In the genomic region with DNA sequence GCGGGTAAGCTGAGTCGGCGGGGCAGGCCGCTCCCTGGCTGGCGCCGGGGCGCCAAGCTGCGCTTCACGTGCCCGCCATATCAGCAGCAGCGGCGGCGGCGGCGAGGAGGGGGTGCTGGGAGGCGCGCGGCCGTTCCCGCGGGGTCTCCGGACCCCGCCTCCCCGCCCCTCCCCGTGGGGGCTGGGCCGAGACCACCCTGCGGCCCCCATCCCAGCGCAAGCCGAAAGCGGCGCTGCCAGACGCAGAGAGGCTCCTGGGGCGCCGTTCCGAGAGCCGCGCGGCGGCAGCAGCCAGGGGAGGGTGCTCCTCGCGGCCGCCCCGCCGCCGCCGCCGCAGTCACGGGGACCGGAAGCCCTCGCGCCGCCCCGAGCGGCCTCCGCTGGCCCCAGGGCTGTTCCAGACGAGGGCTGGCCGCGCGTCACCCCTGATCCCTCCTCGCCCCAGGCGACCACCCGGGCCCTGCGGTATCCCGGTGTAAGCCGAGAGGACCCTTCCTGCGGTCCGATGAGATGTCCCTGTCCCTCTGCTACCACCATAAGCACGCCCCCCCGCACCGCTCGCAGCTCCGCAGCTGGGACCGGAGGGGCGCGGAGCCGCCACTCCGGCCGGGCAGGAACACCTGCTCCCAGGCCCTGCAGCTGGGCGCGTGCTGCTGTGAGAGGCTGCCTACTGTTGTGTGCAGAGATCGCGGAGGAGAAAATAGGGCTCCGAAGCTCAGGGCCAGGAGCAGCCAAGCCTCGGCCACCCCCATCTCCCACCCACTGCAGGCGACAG, we compare ENCODE assay signal across 7 cellular contexts. TPM values are rescaled to one million over a fixed set of nuclear protein-coding genes. Genes with fewer than 3 reads are reported as not detected.
A peak's percentile ranks its signal among the peaks of the same experiment; 100 is the strongest.
DNase-seq lines count a peak whose midpoint lies in the region; ATAC-seq and TF ChIP-seq lines count a peak whose summit lies in the region.

No MANE protein-coding gene starts in this region.

- TF ChIP-seq POLR2A in HCT116 (IDR thresholded peaks at IDR 0.05; ENCODE audit: borderline replicate concordance, extremely low read depth, insufficient read depth, insufficient read length): no peak

- POLR2A ChIA-PET in HCT116 (lab: Charles Lee): interaction anchor here (1.0 kb wide), 1 partner anchor 9 kb away, joined by 3 read pairs; no protein-coding TSS in a partner anchor

- BruUV-seq in HCT116 (replicated peaks; lab: Mats Ljungman, UMichigan): no TSS peak

- H3K27me3 ChIP-seq in HCT116 (ENCODE audit: insufficient read depth, low read length) (no peaks in the 10 kb centered on the region), mucosa of rectum (ENCODE audit: control insufficient read depth in 2 of 2, insufficient read depth in 2 of 2, low read length in 2 of 2) (peaks cover 6% of the 10 kb centered on the region in 2 donors)

- H3K27ac ChIP-seq in HCT116 (ENCODE audit: low read depth, low read length): peak overlapping the region; percentile 99
- H3K27ac ChIP-seq in mucosa of rectum (ENCODE audit: low read depth in 2 of 2, low read length in 2 of 2): peak overlapping the region; percentile 83 to 85

- no peak for TF ChIP-seq CTCF in HCT116 (IDR thresholded peaks at IDR 0.05 in 2 of 3, conservative IDR thresholded peaks at IDR 0.05 in 1 of 3; ENCODE audit: borderline replicate concordance in 1 of 3, insufficient read depth in 1 of 3, low read depth in 2 of 3, low read length in 2 of 3)

- CTCF ChIA-PET in HCT116 (lab: Charles Lee): no interaction called here

- no peak overlapping the region for H2AFZ ChIP-seq in HCT116 (ENCODE audit: low read depth, low read length, poor library complexity, severe bottlenecking)

- H3K9ac ChIP-seq in HCT116 (ENCODE audit: low read length) (peak overlapping the region; percentile 82), mucosa of rectum (ENCODE audit: low read depth in 1 of 2, low read length in 2 of 2) (peak overlapping the region; percentile 49 to 83)

- H3K9me3 ChIP-seq in HCT116 (ENCODE audit: control insufficient read depth in 1 of 2, insufficient read depth in 1 of 2, low read depth in 1 of 2, low read length in 2 of 2): no peaks in the 10 kb centered on the region
- H3K9me3 ChIP-seq in mucosa of rectum (ENCODE audit: control insufficient read depth in 2 of 2, low read length in 2 of 2): no peaks in the 10 kb centered on the region

- peaks cover 29 to 59% of the 10 kb centered on the region in 2 experiments for H3K4me1 ChIP-seq in HCT116 (ENCODE audit: control insufficient read depth in 1 of 2, insufficient read depth in 2 of 2, low read length in 2 of 2)
- peaks cover 12 to 21% of the 10 kb centered on the region in 2 donors for H3K4me1 ChIP-seq in mucosa of rectum (ENCODE audit: control insufficient read depth in 2 of 2, insufficient read depth in 2 of 2, low read length in 2 of 2)

- TF ChIP-seq RAD21 in HCT116 (IDR thresholded peaks at IDR 0.05; ENCODE audit: low read depth): no peak

- RAD21 ChIA-PET in HCT116 (lab: Charles Lee; ENCODE audit: low non-redundant PET in 1 of 2, low total read pairs in 2 of 2, uncharacterized antibody in 2 of 2, unreplicated experiment in 2 of 2): interaction anchor here in 1 of 2 experiments (1.1 kb wide), 1 partner anchor 12 kb away, joined by 3 read pairs; no protein-coding TSS in a partner anchor

- H3K4me3 ChIP-seq in HCT116 (replicated peaks in 1 of 2; ENCODE audit: low read depth in 1 of 2, low read length in 2 of 2) (peak overlapping the region; percentile 54 to 62), mucosa of rectum (ENCODE audit: low read length in 2 of 2) (peak overlapping the region; percentile 60 to 68)

- H3K9me2 ChIP-seq in HCT116 (ENCODE audit: insufficient read depth): no peaks in the 10 kb centered on the region

- DNase-seq in GDM1 (lab: John Stamatoyannopoulos, UW) (peak; percentile 34), HCT116 (ENCODE audit: low read depth, low spot score) (no peak), SK-N-DZ (ENCODE audit: low spot score) (peak; percentile 42), ecto neural progenitor cell (ENCODE audit: low spot score) (peak; percentile 74), amniotic stem cell (lab: John Stamatoyannopoulos, UW) (no peak)

- peak overlapping the region; percentile 83 for H3K4me2 ChIP-seq in HCT116 (ENCODE audit: low read length)

- intact Hi-C loops in HCT116 (cut with micrococcal nuclease): loop anchor here (5.0 kb wide), 1 partner anchor 52 kb away; no protein-coding TSS in a partner anchor

- H3K36me3 ChIP-seq in HCT116 (ENCODE audit: control insufficient read depth in 1 of 2, insufficient read depth in 2 of 2, low read length in 2 of 2): no peaks in the 10 kb centered on the region
- H3K36me3 ChIP-seq in mucosa of rectum (ENCODE audit: control insufficient read depth in 2 of 2, insufficient read depth in 2 of 2, low read length in 2 of 2): no peaks in the 10 kb centered on the region

- no peaks in the 10 kb centered on the region for H4K20me1 ChIP-seq in HCT116 (ENCODE audit: insufficient read depth)

- H3K79me2 ChIP-seq in HCT116 (ENCODE audit: insufficient read depth, low read length): peaks cover 51% of the 10 kb centered on the region

- ATAC-seq in HCT116: peak; percentile 2; the same call in 1 of the 2 replicates
- ATAC-seq in HG03469 (IDR thresholded peaks at IDR 0.05; ENCODE audit: unreplicated experiment): no peak

TF ChIP-seq in HCT116, 20 proteins besides CTCF, POLR2A, EP300 and RAD21:
- TF ChIP-seq ZNF274 (IDR thresholded peaks at IDR 0.05; ENCODE audit: low read depth, low read length) (no peak), ZFX (IDR thresholded peaks at IDR 0.05) (peak; percentile 6; the same call in 1 of the 2 replicates), TCF7L2 (IDR thresholded peaks at IDR 0.05; ENCODE audit: borderline replicate concordance, extremely low read depth, insufficient read depth, insufficient read length) (peak; percentile 7)

RNA-seq across cellular contexts. Expression of gene BCOR, which starts 7.4 kb away (rescaled TPM):
- total RNA-seq in HCT116 (2021; ENCODE audit: unreplicated experiment): 35.1 TPM
- 12.3 and 14.5 TPM in 2 replicates for polyA plus RNA-seq in HCT116 (2012)
- 54.9 and 65.2 TPM in 2 replicates for polyA plus RNA-seq in SK-N-DZ (2014; cell fraction: cytosol; rRNA removed)
- 40.2 and 73.5 TPM in 2 replicates for polyA plus RNA-seq in SK-N-DZ (2014; cell fraction: nucleus; rRNA removed)

Comparison
In these comparisons a context has a peak if more than half of its experiments do, and no peak if none do; other contexts are left out.
1. DNase-seq: peak in GDM1 (single experiment), SK-N-DZ (single experiment) and ecto neural progenitor cell (single experiment); none in HCT116 (single experiment) and amniotic stem cell (single experiment).